16 cellular contexts compared by ENCODE assay signal in the genomic region with DNA sequence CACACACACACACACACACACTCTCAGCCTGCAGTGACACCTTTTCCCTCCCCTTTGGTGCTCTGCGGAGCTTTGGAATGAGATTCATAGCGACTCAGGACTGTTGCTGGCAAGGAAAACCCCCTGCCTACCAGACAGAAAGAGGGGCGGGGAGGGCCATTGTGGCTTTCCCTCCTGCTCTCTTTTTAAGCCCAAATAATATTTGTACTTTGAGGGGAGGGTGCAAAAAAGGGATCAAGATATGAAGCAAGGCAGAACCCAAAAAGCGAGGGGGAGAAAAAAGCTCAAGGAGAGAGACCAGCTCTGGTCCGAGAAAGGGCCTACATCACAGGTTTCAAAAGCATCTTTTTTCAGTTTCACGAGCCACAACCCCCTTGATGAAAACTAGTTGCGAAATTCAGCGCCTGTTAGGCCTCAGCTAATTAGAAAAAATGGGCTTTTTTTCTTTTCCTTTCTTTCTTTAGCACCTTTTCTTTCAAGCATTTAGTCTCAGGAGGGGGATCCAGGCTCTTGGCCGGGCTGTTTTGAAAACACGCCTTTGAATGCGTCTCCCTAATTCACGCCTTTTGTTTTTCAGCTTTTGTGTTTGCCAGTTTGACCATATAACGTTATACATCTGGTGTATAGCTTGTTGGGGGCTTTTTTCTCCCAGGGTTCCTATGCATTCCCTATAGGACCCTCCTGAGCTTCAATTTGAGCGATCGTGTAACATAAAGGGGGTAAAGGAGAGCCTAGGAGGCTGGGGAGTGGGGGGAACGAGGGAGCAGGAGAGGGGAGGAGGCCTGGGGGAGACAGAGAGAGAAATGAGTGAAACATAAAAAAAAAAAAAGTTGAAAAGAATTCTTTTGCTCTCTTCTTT.
DNase-seq lines count a peak whose midpoint lies in the region; ATAC-seq and TF ChIP-seq lines count a peak whose summit lies in the region.
"Had no signal": no experiment of that assay in that cellular context is flagged by ENCODE, and none has a peak within 500 bp of the region (broad histone marks: within the 10 kb centered on the region; RNA-seq: fewer than 3 reads in every experiment).

No MANE protein-coding gene starts in this region.

- H4K20me1 ChIP-seq in IMR-90 (ENCODE audit: insufficient read depth, low read length) (no peaks in the 10 kb centered on the region), fibroblast of lung (ENCODE audit: control insufficient read depth, extremely low read depth, insufficient read depth, low read length) (no peaks in the 10 kb centered on the region)

- H3K4me2 ChIP-seq in IMR-90 (ENCODE audit: low read depth, low read length) (no peak overlapping the region; the same call in 1 of the 2 replicates), fibroblast of lung (ENCODE audit: extremely low read depth, insufficient read depth, low read length) (peak overlapping the region; percentile 44)

- no peaks in the 10 kb centered on the region for H3K9me3 Mint-ChIP-seq in activated T-helper 17 cell treated with anti-CD3 and anti-CD28 coated beads, Interleukin-2, amount 50 U/mL, for 72 hours
- H3K9me3 Mint-ChIP-seq: CD4-positive, alpha-beta memory T cell; mesothelial cell of epicardium had no signal

- peak overlapping the region; percentile 48; the same call in 1 of the 2 replicates for H3K23ac ChIP-seq in IMR-90 (ENCODE audit: low read depth, low read length)

- intact Hi-C loops in IMR-90 (cut with micrococcal nuclease): loop anchor here (1.0 to 10.0 kb wide), 4 partner anchors 260 to 1045 kb away; no protein-coding TSS in a partner anchor

- no TSS peak for BruUV-seq in IMR-90 (replicated peaks; lab: Mats Ljungman, UMichigan)

- peak overlapping the region; percentile 50 for H4K5ac ChIP-seq in IMR-90 (ENCODE audit: low read depth, low read length)

- peak overlapping the region; percentile 48 for H3K9ac ChIP-seq in IMR-90 (ENCODE audit: low read depth, low read length)
- H3K9ac ChIP-seq in fibroblast of lung (ENCODE audit: insufficient read depth, low read length): peak overlapping the region; percentile 11

- no peak overlapping the region for H3K27ac Mint-ChIP-seq in activated T-helper 17 cell treated with anti-CD3 and anti-CD28 coated beads, Interleukin-2, amount 50 U/mL, for 72 hours
- H3K27ac Mint-ChIP-seq: CD4-positive, alpha-beta memory T cell had no signal

- H3K27ac ChIP-seq in IMR-90 (ENCODE audit: insufficient read depth, low read length): peak overlapping the region; percentile 35; the same call in 1 of the 2 replicates
- H3K27ac ChIP-seq in fibroblast of lung (ENCODE audit: insufficient read depth, low read length): peak overlapping the region; percentile 18
- H3K27ac ChIP-seq: HL-60 had no signal

- in situ Hi-C loops in IMR-90 (cut with MboI; ENCODE audit: low sequenced_read_pairs): no loop called here

- peak overlapping the region; percentile 89 for H2BK120ac ChIP-seq in IMR-90 (ENCODE audit: low read depth, low read length)

- peak overlapping the region; percentile 52; the same call in 1 of the 2 replicates for H3K56ac ChIP-seq in IMR-90 (ENCODE audit: extremely low read depth, insufficient read depth, low read length)

- no peak overlapping the region for H3K4me3 ChIP-seq in IMR-90 (ENCODE audit: insufficient read depth, low read depth, low read length)
- no peak overlapping the region for H3K4me3 ChIP-seq in fibroblast of lung (replicated peaks in 1 of 4; ENCODE audit: control extremely low read depth in 1 of 4, insufficient read depth in 1 of 4, low read depth in 3 of 4, low read length in 4 of 4)

- no peaks in the 10 kb centered on the region for H3K9me1 ChIP-seq in IMR-90 (ENCODE audit: insufficient read depth, low read length)

- no peaks in the 10 kb centered on the region for H3K36me3 Mint-ChIP-seq in activated T-helper 17 cell treated with anti-CD3 and anti-CD28 coated beads, Interleukin-2, amount 50 U/mL, for 72 hours (ENCODE audit: low read depth)
- H3K36me3 Mint-ChIP-seq: CD4-positive, alpha-beta memory T cell; mesothelial cell of epicardium had no signal

- peak overlapping the region; percentile 22; the same call in 1 of the 3 replicates for H2BK15ac ChIP-seq in IMR-90 (ENCODE audit: low read depth, low read length)

- peaks cover 8% of the 10 kb centered on the region for H3K4me1 Mint-ChIP-seq in activated T-helper 17 cell treated with anti-CD3 and anti-CD28 coated beads, Interleukin-2, amount 50 U/mL, for 72 hours

- DNase-seq in IMR-90 (peak; percentile 44), fibroblast of lung (ENCODE audit: low read depth in 2 of 2) (peak; percentile 39 to 59), retina (peak; percentile 71)
- no peak for DNase-seq in activated naive CD4-positive, alpha-beta T cell (lab: John Stamatoyannopoulos, UW)
- DNase-seq: activated CD4-positive, alpha-beta T cell treated with anti-CD3 and anti-CD28 coated beads, Interleukin-2, amount 50 U/mL, for 1 hour; activated naive CD4-positive, alpha-beta T cell treated with anti-CD3 and anti-CD28 coated beads, Interleukin-2, amount 50 U/mL, for 16 hours; CD4-positive, alpha-beta memory T cell; NCI-H1092 treated with DMSO at 0.1 percent for 48 hours; NCI-H524 treated with DMSO at 0.1 percent for 48 hours had no signal

- H3K4ac ChIP-seq in IMR-90 (ENCODE audit: low read depth, low read length): peak overlapping the region; percentile 81

- H3K9me3 ChIP-seq in IMR-90 (ENCODE audit: control insufficient read depth, insufficient read depth, low read length) (no peaks in the 10 kb centered on the region), fibroblast of lung (ENCODE audit: control insufficient read depth, insufficient read depth, low read depth, low read length) (no peaks in the 10 kb centered on the region)

- peaks cover 12% of the 10 kb centered on the region for H3K4me1 ChIP-seq in IMR-90 (ENCODE audit: control insufficient read depth, insufficient read depth, low read length)
- peaks cover 25% of the 10 kb centered on the region for H3K4me1 ChIP-seq in fibroblast of lung (ENCODE audit: control insufficient read depth, extremely low read depth, insufficient read depth, low read length)

- H2AFZ ChIP-seq in IMR-90 (replicated peaks; ENCODE audit: low read length, poor library complexity) (peak overlapping the region; percentile 21), fibroblast of lung (ENCODE audit: low read length) (no peak overlapping the region)

- no peak overlapping the region for H2BK5ac ChIP-seq in IMR-90 (ENCODE audit: low read depth, low read length, poor library complexity, severe bottlenecking)

- H3K14ac ChIP-seq in IMR-90 (replicated peaks; ENCODE audit: low read depth, low read length): peak overlapping the region; percentile 69

- dilution Hi-C loops in IMR-90 (cut with HindIII; ENCODE audit: low sequenced_read_pairs, unreplicated experiment): no loop called here

- no peak for TF ChIP-seq POLR2A in IMR-90 (IDR thresholded peaks at IDR 0.05; ENCODE audit: low read depth, low read length)

- peak overlapping the region; percentile 68 for H2AK5ac ChIP-seq in IMR-90 (ENCODE audit: low read depth, low read length)

- no peaks in the 10 kb centered on the region for H3K36me3 ChIP-seq in IMR-90 (ENCODE audit: control insufficient read depth, insufficient read depth, low read length)
- no peaks in the 10 kb centered on the region for H3K36me3 ChIP-seq in fibroblast of lung (ENCODE audit: control insufficient read depth, insufficient read depth, low read length)

- TF ChIP-seq RAD21 in IMR-90 (IDR thresholded peaks at IDR 0.05; ENCODE audit: low read length): no peak

- H4K8ac ChIP-seq in IMR-90 (ENCODE audit: low read depth in 2 of 2, low read length in 2 of 2): peak overlapping the region; percentile 27 to 69

- POLR2A ChIA-PET in IMR-90 (lab: Charles Lee; ENCODE audit: unreplicated experiment): interaction anchor here (0.6 kb wide), 1 partner anchor 26 kb away, joined by 7 read pairs; no protein-coding TSS in a partner anchor

- TF ChIP-seq CTCF in IMR-90 (conservative IDR thresholded peaks at IDR 0.05; ENCODE audit: low read depth, low read length): no peak
- TF ChIP-seq CTCF in fibroblast of lung (conservative IDR thresholded peaks at IDR 0.05 in 1 of 2, IDR thresholded peaks at IDR 0.05 in 1 of 2; ENCODE audit: low read depth in 1 of 2, low read length in 2 of 2): no peak

- no peaks in the 10 kb centered on the region for H3K79me1 ChIP-seq in IMR-90 (ENCODE audit: low read depth in 1 of 2, low read length in 2 of 2)

- peaks cover 21% of the 10 kb centered on the region for H3K27me3 Mint-ChIP-seq in activated T-helper 17 cell treated with anti-CD3 and anti-CD28 coated beads, Interleukin-2, amount 50 U/mL, for 72 hours

- H3K4me3 Mint-ChIP-seq in activated T-helper 17 cell treated with anti-CD3 and anti-CD28 coated beads, Interleukin-2, amount 50 U/mL, for 72 hours: no peak overlapping the region
- H3K4me3 Mint-ChIP-seq: CD4-positive, alpha-beta memory T cell; mesothelial cell of epicardium had no signal

- H2AK9ac ChIP-seq in IMR-90 (replicated peaks; ENCODE audit: low read depth, low read length, poor library complexity): peak overlapping the region; percentile 58

- peak overlapping the region; percentile 10 for H3K18ac ChIP-seq in IMR-90 (ENCODE audit: low read depth, low read length)

- CTCF ChIA-PET in IMR-90 (lab: Yijun Ruan, JAX): interaction anchor here (1.8 kb wide), 1 partner anchor 27 kb away, joined by 5 read pairs; no protein-coding TSS in a partner anchor

- WGBS in IMR-90 (ENCODE audit: extremely low coverage in 2 of 2, insufficient read length in 1 of 2), 2 experiments: 60% methylated on average over 1 of the region's 16 CpGs; no CpG with 5 or more reads in 1 of the 2 experiments

- H2BK20ac ChIP-seq in IMR-90 (ENCODE audit: low read depth, low read length): peak overlapping the region; percentile 82

- no peaks in the 10 kb centered on the region for H3K79me2 ChIP-seq in fibroblast of lung (ENCODE audit: control insufficient read depth, insufficient read depth, low read length)

- peak; percentile 40 for ATAC-seq in GM18870 (IDR thresholded peaks at IDR 0.05; ENCODE audit: unreplicated experiment)
- no peak for ATAC-seq in IMR-90 (ENCODE audit: low read depth)
- ATAC-seq in GM19455 (IDR thresholded peaks at IDR 0.05; ENCODE audit: unreplicated experiment): no peak
- no peak for ATAC-seq in HG02642 (IDR thresholded peaks at IDR 0.05; ENCODE audit: poor library complexity, unreplicated experiment)
- no peak for ATAC-seq in activated T-helper 17 cell treated with anti-CD3 and anti-CD28 coated beads, Interleukin-2, amount 50 U/mL, for 72 hours (replicated peaks)
- ATAC-seq: SK-N-SH treated with all-trans-retinoic acid at 6 μM for 48 hours had no signal

- H3K27me3 ChIP-seq in IMR-90 (ENCODE audit: control insufficient read depth, insufficient read depth, low read length) (no peaks in the 10 kb centered on the region), fibroblast of lung (ENCODE audit: control insufficient read depth, insufficient read depth, low read length) (no peaks in the 10 kb centered on the region)

- H4K91ac ChIP-seq in IMR-90 (ENCODE audit: insufficient read depth, low read depth, low read length): peak overlapping the region; percentile 64

TF ChIP-seq in IMR-90, 13 proteins besides CTCF, POLR2A, EP300 and RAD21:
- peak; percentile 66 for TF ChIP-seq CEBPB (IDR thresholded peaks at IDR 0.05; ENCODE audit: low read depth, low read length)
- no peak for TF ChIP-seq MAZ (IDR thresholded peaks at IDR 0.05; ENCODE audit: borderline replicate concordance, low read depth, low read length)
- TF ChIP-seq MXI1 (IDR thresholded peaks at IDR 0.05; ENCODE audit: borderline replicate concordance, low read depth, low read length): no peak
- TF ChIP-seq SMC3 (IDR thresholded peaks at IDR 0.05; ENCODE audit: low read depth, low read length): no peak
TF ChIP-seq in IMR-90: peak in this region for 1.

Comparison
In these comparisons a context has a peak if more than half of its experiments do, and no peak if none do; other contexts are left out.
1. DNase-seq: peak in IMR-90 (single experiment), fibroblast of lung (2 of 2) and retina (single experiment); none in activated naive CD4-positive, alpha-beta T cell (0 of 4).